Comparison of ENCODE assay signal across 14 cellular contexts in genomic region chr2:33215299-33215698, GRCh38.
A peak's percentile ranks its signal among the peaks of the same experiment; 100 is the strongest.
DNase-seq lines count a peak whose midpoint lies in the region; ATAC-seq, FAIRE-seq and TF ChIP-seq lines count a peak whose summit lies in the region.
"Had no signal": no experiment of that assay in that cellular context is flagged by ENCODE, and none has a peak within 500 bp of the region (broad histone marks: within the 10 kb centered on the region; RNA-seq: fewer than 3 reads in every experiment).

No MANE protein-coding gene starts in this region.

- H3K4ac ChIP-seq in H1 (replicated peaks; ENCODE audit: insufficient read length, low read depth, low read length) (no peak overlapping the region), mesendoderm (ENCODE audit: low read depth, low read length) (no peak overlapping the region)

- DNase-seq in AG10803 (ENCODE audit: low read depth) (peak; percentile 92), H1 (ENCODE audit: low read depth in 1 of 2, low spot score in 2 of 2) (no peak), kidney tubule cell (ENCODE audit: low spot score) (peak; percentile 29), mesendoderm (no peak), HAP-1 (ENCODE audit: low spot score in 2 of 2) (no peak), OCI-M1 (lab: John Stamatoyannopoulos, UW) (no peak)
- DNase-seq in activated CD4-positive, alpha-beta T cell treated with anti-CD3 and anti-CD28 coated beads for 36 hours: no peak
- DNase-seq: activated CD4-positive, alpha-beta T cell treated with anti-CD3 and anti-CD28 coated beads, Interleukin-2, amount 10 ng/mL, durations not matched to agents 24 days and 14 days; CD4-positive, alpha-beta memory T cell; NCI-H1694 treated with DMSO at 0.1 percent for 48 hours; SHP77 had no signal

- no peaks in the 10 kb centered on the region for H3K9me2 ChIP-seq in OCI-LY1 (ENCODE audit: low read depth, low read length)

- H2AK5ac ChIP-seq in H1 (ENCODE audit: low read depth, low read length) (no peak overlapping the region), mesendoderm (ENCODE audit: low read length) (no peak overlapping the region)

- no peak overlapping the region for H2BK120ac ChIP-seq in H1 (replicated peaks; ENCODE audit: low read depth, low read length)
- no peak overlapping the region for H2BK120ac ChIP-seq in mesendoderm (ENCODE audit: low read depth, low read length)

- H3K14ac ChIP-seq in H1 (ENCODE audit: insufficient read length): no peak overlapping the region

- POLR2A ChIA-PET in H1 (lab: Charles Lee; ENCODE audit: partially characterized antibody): no interaction called here
- POLR2A ChIA-PET in activated CD4-positive, alpha-beta T cell treated with anti-CD3 and anti-CD28 coated beads for 36 hours (lab: Charles Lee): no interaction called here

- H3F3A ChIP-seq in OCI-LY1 (ENCODE audit: insufficient read depth, low read length): no peaks in the 10 kb centered on the region

- H2AFZ ChIP-seq in OCI-LY1 (ENCODE audit: low read length) (no peak overlapping the region), H1 (ENCODE audit: low read length) (no peak overlapping the region)

- peaks cover 7% of the 10 kb centered on the region for H3K4me1 Mint-ChIP-seq in activated CD4-positive, alpha-beta T cell treated with anti-CD3 and anti-CD28 coated beads for 36 hours
- H3K4me1 Mint-ChIP-seq: CD4-positive, alpha-beta memory T cell had no signal

- H3K23me2 ChIP-seq in H1 (ENCODE audit: low read depth, low read length): no peaks in the 10 kb centered on the region

- peaks cover 30% of the 10 kb centered on the region for H3K4me1 ChIP-seq in OCI-LY1 (ENCODE audit: insufficient read depth, low read length, severe bottlenecking)
- H3K4me1 ChIP-seq in H1 (replicated peaks in 1 of 4; ENCODE audit: control insufficient read depth in 3 of 4, insufficient read depth in 4 of 4, low read length in 3 of 4): peaks cover 0 to 2% (median 0%) of the 10 kb centered on the region in 4 experiments; a peak in 3 of 7 replicates
- peaks cover 4% of the 10 kb centered on the region for H3K4me1 ChIP-seq in mesendoderm (ENCODE audit: control insufficient read depth, low read depth, low read length)
- no peaks in the 10 kb centered on the region for H3K4me1 ChIP-seq in HAP-1

- in situ Hi-C loops in HAP-1 (cut with MboI; ENCODE audit: low sequenced_read_pairs): no loop called here

- H3K27me3 ChIP-seq in OCI-LY1 (ENCODE audit: insufficient read depth, low read length) (no peaks in the 10 kb centered on the region), H1 (replicated peaks in 1 of 4; ENCODE audit: control insufficient read depth in 3 of 4, extremely low read depth in 1 of 4, insufficient read depth in 3 of 4, low read length in 3 of 4) (no peaks in the 10 kb centered on the region), mesendoderm (ENCODE audit: insufficient read depth, low read length, poor library complexity) (no peaks in the 10 kb centered on the region), HAP-1 (ENCODE audit: low read depth) (peaks cover 10% of the 10 kb centered on the region)
- H3K27me3 ChIP-seq: suprapubic skin had no signal

- no peaks in the 10 kb centered on the region for H3K79me1 ChIP-seq in H1 (ENCODE audit: low read depth, low read length)
- H3K79me1 ChIP-seq in mesendoderm (ENCODE audit: low read length): no peaks in the 10 kb centered on the region

- TF ChIP-seq POLR2A in H1 (IDR thresholded peaks at IDR 0.05; ENCODE audit: control extremely low read depth in 1 of 2, low read depth in 2 of 2, low read length in 2 of 2): no peak

- H2BK12ac ChIP-seq in H1 (ENCODE audit: low read depth, low read length): no peak overlapping the region

- H3K27ac ChIP-seq in OCI-LY1 (ENCODE audit: low read depth, low read length, poor library complexity, severe bottlenecking): peak overlapping the region; percentile 84
- no peak overlapping the region for H3K27ac ChIP-seq in H1 (ENCODE audit: low read depth, low read length)
- H3K27ac ChIP-seq in mesendoderm (ENCODE audit: low read depth, low read length): no peak overlapping the region
- H3K27ac ChIP-seq: suprapubic skin had no signal

- no peak overlapping the region for H4K91ac ChIP-seq in H1 (replicated peaks; ENCODE audit: insufficient read length, low read length)

- intact Hi-C loops in activated CD4-positive, alpha-beta T cell treated with anti-CD3 and anti-CD28 coated beads for 36 hours (cut with DNase I, micrococcal nuclease): no loop called here

- H3K9ac ChIP-seq in OCI-LY1 (ENCODE audit: low read length) (peak overlapping the region; percentile 15; the same call in 1 of the 2 replicates), H1 (replicated peaks in 1 of 4; ENCODE audit: extremely low read depth in 1 of 4, low read depth in 3 of 4, low read length in 3 of 4) (no peak overlapping the region), mesendoderm (ENCODE audit: low read length) (no peak overlapping the region)

- H3K4me3 Mint-ChIP-seq in activated CD4-positive, alpha-beta T cell treated with anti-CD3 and anti-CD28 coated beads for 36 hours: no peak overlapping the region
- H3K4me3 Mint-ChIP-seq: activated CD4-positive, alpha-beta T cell treated with anti-CD3 and anti-CD28 coated beads, Interleukin-2, amount 10 ng/mL, durations not matched to agents 24 days and 14 days; activated naive CD8-positive, alpha-beta T cell; CD4-positive, alpha-beta memory T cell had no signal

- H3K23ac ChIP-seq in H1 (ENCODE audit: insufficient read length) (no peak overlapping the region), mesendoderm (ENCODE audit: low read length) (no peak overlapping the region)

- TF ChIP-seq EP300 in H1 (IDR thresholded peaks at IDR 0.05; ENCODE audit: borderline replicate concordance in 1 of 2, low read depth in 2 of 2, low read length in 2 of 2): no peak

- TF ChIP-seq RAD21 in H1 (IDR thresholded peaks at IDR 0.05 in 1 of 2, conservative IDR thresholded peaks at IDR 0.05 in 1 of 2; ENCODE audit: low read depth in 2 of 2, low read length in 2 of 2): no peak; a peak in 1 of 4 replicates

- H3K27me3 Mint-ChIP-seq in activated CD4-positive, alpha-beta T cell treated with anti-CD3 and anti-CD28 coated beads for 36 hours: peaks cover 8% of the 10 kb centered on the region
- H3K27me3 Mint-ChIP-seq: activated naive CD8-positive, alpha-beta T cell had no signal

- no peak overlapping the region for H2BK15ac ChIP-seq in H1 (ENCODE audit: low read length)
- no peak overlapping the region for H2BK15ac ChIP-seq in mesendoderm (replicated peaks; ENCODE audit: low read depth)

- H3K79me2 ChIP-seq in OCI-LY1 (ENCODE audit: insufficient read depth, low read length) (no peaks in the 10 kb centered on the region), H1 (ENCODE audit: control insufficient read depth in 1 of 2, insufficient read depth in 2 of 2, low read length in 2 of 2) (no peaks in the 10 kb centered on the region), mesendoderm (ENCODE audit: control insufficient read depth, insufficient read depth, low read length) (no peaks in the 10 kb centered on the region)

- WGBS in H1 (ENCODE audit: extremely low coverage in 1 of 2, insufficient coverage in 1 of 2, insufficient read length in 1 of 2, insufficient replicate concordance in 2 of 2, low coverage in 1 of 2, low lambda C conversion rate in 2 of 2, missing lambda C conversion rate in 1 of 2), 2 experiments: 96% methylated on average over 3 of the region's 3 CpGs; no CpG with 5 or more reads in 1 of the 2 experiments
- WGBS in mesendoderm (ENCODE audit: extremely low coverage, insufficient coverage, low lambda C conversion rate): no CpG with 5 or more reads among the region's 3 CpGs

- H3K4me3 ChIP-seq in AG10803 (ENCODE audit: low read length) (no peak overlapping the region), OCI-LY1 (ENCODE audit: low read depth, low read length, poor library complexity, severe bottlenecking) (no peak overlapping the region), H1 (ENCODE audit: extremely low read depth in 1 of 4, insufficient read depth in 2 of 4, low read depth in 3 of 4, low read length in 4 of 4) (no peak overlapping the region), mesendoderm (ENCODE audit: low read length) (no peak overlapping the region), HAP-1 (no peak overlapping the region)
- H3K4me3 ChIP-seq: suprapubic skin had no signal

- H4K20me1 ChIP-seq in OCI-LY1 (ENCODE audit: insufficient read depth, low read length): no peaks in the 10 kb centered on the region
- no peaks in the 10 kb centered on the region for H4K20me1 ChIP-seq in H1 (replicated peaks in 1 of 2; ENCODE audit: control insufficient read depth in 1 of 2, insufficient read depth in 2 of 2, low read length in 2 of 2)

- no peaks in the 10 kb centered on the region for H3K36me3 Mint-ChIP-seq in activated CD4-positive, alpha-beta T cell treated with anti-CD3 and anti-CD28 coated beads for 36 hours (ENCODE audit: low read depth)
- H3K36me3 Mint-ChIP-seq: activated naive CD8-positive, alpha-beta T cell; CD4-positive, alpha-beta memory T cell had no signal

- TF ChIP-seq CTCF in AG10803 (conservative IDR thresholded peaks at IDR 0.05; ENCODE audit: low read length) (no peak), OCI-LY1 (IDR thresholded peaks at IDR 0.05; ENCODE audit: low read length) (peak; percentile 6; the same call in 1 of the 2 replicates), H1 (IDR thresholded peaks at IDR 0.05; ENCODE audit: control extremely low read depth in 1 of 3, insufficient read depth in 1 of 3, low read depth in 1 of 3, low read length in 3 of 3) (peak in 2 of 3 experiments; percentile 40; a peak in 2 of 4 replicates)

- H3K27ac Mint-ChIP-seq in activated CD4-positive, alpha-beta T cell treated with anti-CD3 and anti-CD28 coated beads for 36 hours: no peak overlapping the region
- H3K27ac Mint-ChIP-seq: activated CD4-positive, alpha-beta T cell treated with anti-CD3 and anti-CD28 coated beads, Interleukin-2, amount 10 ng/mL, durations not matched to agents 24 days and 14 days; activated naive CD8-positive, alpha-beta T cell; CD4-positive, alpha-beta memory T cell had no signal

- peaks cover 67% of the 10 kb centered on the region for H3K36me3 ChIP-seq in OCI-LY1 (ENCODE audit: insufficient read depth, low read length)
- H3K36me3 ChIP-seq in H1 (ENCODE audit: control insufficient read depth in 2 of 4, insufficient read depth in 4 of 4, low read length in 3 of 4): no peaks in the 10 kb centered on the region
- no peaks in the 10 kb centered on the region for H3K36me3 ChIP-seq in mesendoderm (ENCODE audit: control insufficient read depth, insufficient read depth, low read length)
- H3K36me3 ChIP-seq in HAP-1 (replicated peaks): no peaks in the 10 kb centered on the region
- H3K36me3 ChIP-seq: suprapubic skin had no signal

- no peak for ATAC-seq in activated CD4-positive, alpha-beta T cell treated with anti-CD3 and anti-CD28 coated beads for 36 hours

- no peak for FAIRE-seq in H1 (lab: Jason Lieb, UNC)

- H3K56ac ChIP-seq in H1 (replicated peaks; ENCODE audit: insufficient read length, low read depth, low read length) (no peak overlapping the region), mesendoderm (ENCODE audit: low read length) (no peak overlapping the region)

- peak overlapping the region; percentile 51; the same call in 1 of the 2 replicates for H3K4me2 ChIP-seq in OCI-LY1 (ENCODE audit: low read length)
- no peak overlapping the region for H3K4me2 ChIP-seq in H1 (ENCODE audit: insufficient read depth in 1 of 2, low read depth in 2 of 2, low read length in 2 of 2)
- H3K4me2 ChIP-seq in mesendoderm (ENCODE audit: low read length): no peak overlapping the region

- H2BK20ac ChIP-seq in H1 (ENCODE audit: low read length): no peak overlapping the region

- no peak overlapping the region for H3K18ac ChIP-seq in H1 (ENCODE audit: extremely low read depth, low read length)
- no peak overlapping the region for H3K18ac ChIP-seq in mesendoderm (ENCODE audit: low read length)

- H2BK5ac ChIP-seq in H1 (ENCODE audit: low read depth, low read length) (no peak overlapping the region), mesendoderm (ENCODE audit: low read length) (no peak overlapping the region)

- H4K5ac ChIP-seq in H1 (ENCODE audit: insufficient read length, low read depth, low read length) (no peak overlapping the region), mesendoderm (ENCODE audit: low read length) (no peak overlapping the region)

- CTCF ChIA-PET in H1 (lab: Charles Lee; ENCODE audit: partially characterized antibody): interaction anchor here (0.6 to 1.3 kb wide), 4 partner anchors 15 to 442 kb away, joined by 3 read pairs; no protein-coding TSS in a partner anchor
- CTCF ChIA-PET in activated CD4-positive, alpha-beta T cell treated with anti-CD3 and anti-CD28 coated beads for 36 hours (lab: Charles Lee): no interaction called here

- no peaks in the 10 kb centered on the region for H3K9me3 ChIP-seq in OCI-LY1 (ENCODE audit: low read length)
- H3K9me3 ChIP-seq in H1 (ENCODE audit: insufficient read depth in 2 of 2, low read depth in 1 of 2, low read length in 1 of 2): no peaks in the 10 kb centered on the region
- H3K9me3 ChIP-seq in HAP-1: no peaks in the 10 kb centered on the region
- H3K9me3 ChIP-seq: suprapubic skin had no signal

- no peak overlapping the region for H4K8ac ChIP-seq in H1 (ENCODE audit: extremely low read depth, insufficient read depth, low read length)
- H4K8ac ChIP-seq in mesendoderm (ENCODE audit: low read depth, low read length): no peak overlapping the region

- no peaks in the 10 kb centered on the region for H3K9me3 Mint-ChIP-seq in activated CD4-positive, alpha-beta T cell treated with anti-CD3 and anti-CD28 coated beads for 36 hours (ENCODE audit: low read depth)
- H3K9me3 Mint-ChIP-seq: activated CD4-positive, alpha-beta T cell treated with anti-CD3 and anti-CD28 coated beads, Interleukin-2, amount 10 ng/mL, durations not matched to agents 24 days and 14 days; CD4-positive, alpha-beta memory T cell had no signal

Comparison
In these comparisons a context has a peak if more than half of its experiments do, and no peak if none do; other contexts are left out.
1. DNase-seq: peak in AG10803 (single experiment) and kidney tubule cell (single experiment); none in H1 (0 of 2), mesendoderm (single experiment), activated CD4-positive, alpha-beta T cell treated with anti-CD3 and anti-CD28 coated beads for 36 hours (single experiment), HAP-1 (0 of 2) and OCI-M1 (single experiment).